ENCODE assay signal across 8 cellular contexts in genomic region chr19:10461047-10461949, GRCh38. TPM values are rescaled to one million over a fixed set of nuclear protein-coding genes. Genes with fewer than 3 reads are reported as not detected.
A peak's percentile ranks its signal among the peaks of the same experiment; 100 is the strongest.
DNase-seq lines count a peak whose midpoint lies in the region; ATAC-seq and TF ChIP-seq lines count a peak whose summit lies in the region.

No MANE protein-coding gene starts in this region.

- H3K9me3 Mint-ChIP-seq in activated T-helper 17 cell treated with anti-CD3 and anti-CD28 coated beads, Interleukin-2, amount 50 U/mL, for 72 hours: no peaks in the 10 kb centered on the region
- no peaks in the 10 kb centered on the region for H3K9me3 Mint-ChIP-seq in natural killer cell

- no peaks in the 10 kb centered on the region for H3K9me3 ChIP-seq in Peyer's patch

- ATAC-seq in GM18868 (IDR thresholded peaks at IDR 0.05; ENCODE audit: unreplicated experiment) (peak; percentile 63), HG03354 (IDR thresholded peaks at IDR 0.05; ENCODE audit: poor library complexity, severe bottlenecking, unreplicated experiment) (peak; percentile 92), natural killer cell (peak; percentile 91 to 95 (median 92))
- ATAC-seq in activated T-helper 17 cell treated with anti-CD3 and anti-CD28 coated beads, Interleukin-2, amount 50 U/mL, for 72 hours (replicated peaks): peak; percentile 98

- peaks cover 0 to 17% (median 0%) of the 10 kb centered on the region in 3 donors for H3K36me3 ChIP-seq in Peyer's patch

- no peaks in the 10 kb centered on the region for H3K36me3 Mint-ChIP-seq in activated T-helper 17 cell treated with anti-CD3 and anti-CD28 coated beads, Interleukin-2, amount 50 U/mL, for 72 hours (ENCODE audit: low read depth)
- no peaks in the 10 kb centered on the region for H3K36me3 Mint-ChIP-seq in natural killer cell

- intact Hi-C loops in natural killer cell (cut with micrococcal nuclease): no loop called here

- no peaks in the 10 kb centered on the region for H3K27me3 Mint-ChIP-seq in activated T-helper 17 cell treated with anti-CD3 and anti-CD28 coated beads, Interleukin-2, amount 50 U/mL, for 72 hours
- no peaks in the 10 kb centered on the region for H3K27me3 Mint-ChIP-seq in natural killer cell (ENCODE audit: low read depth in 2 of 2)

- H3K4me1 Mint-ChIP-seq in activated T-helper 17 cell treated with anti-CD3 and anti-CD28 coated beads, Interleukin-2, amount 50 U/mL, for 72 hours: no peaks in the 10 kb centered on the region
- H3K4me1 Mint-ChIP-seq in natural killer cell: no peaks in the 10 kb centered on the region

- H3K27me3 ChIP-seq in Peyer's patch: no peaks in the 10 kb centered on the region

- DNase-seq in Peyer's patch (peak; percentile 93 to 97 (median 96)), fibroblast of peridontal ligament (ENCODE audit: extremely low read depth) (peak; percentile 78), natural killer cell (peak; percentile 90)
- DNase-seq in stimulated activated CD8-positive, alpha-beta memory T cell treated with anti-CD3 and anti-CD28 coated beads, Interleukin-7, amount 100 ng/mL, for 48 hours (ENCODE audit: extremely low read depth in 1 of 2, low read depth in 1 of 2): peak; percentile 78 to 85

- TF ChIP-seq CTCF in 22Rv1 (IDR thresholded peaks at IDR 0.05) (no peak), Peyer's patch (IDR thresholded peaks at IDR 0.05) (no peak), natural killer cell (IDR thresholded peaks at IDR 0.05) (no peak)

- peaks cover 0 to 8% (median 6%) of the 10 kb centered on the region in 4 donors for H3K4me1 ChIP-seq in Peyer's patch

- peak overlapping the region; percentile 46 for H3K27ac ChIP-seq in 22Rv1
- H3K27ac ChIP-seq in Peyer's patch: no peak overlapping the region

- no peak for TF ChIP-seq POLR2A in Peyer's patch (IDR thresholded peaks at IDR 0.05)

- peak overlapping the region; percentile 37 for H3K4me3 Mint-ChIP-seq in activated T-helper 17 cell treated with anti-CD3 and anti-CD28 coated beads, Interleukin-2, amount 50 U/mL, for 72 hours
- peak overlapping the region; percentile 40 for H3K4me3 Mint-ChIP-seq in natural killer cell

- no peak overlapping the region for H3K27ac Mint-ChIP-seq in activated T-helper 17 cell treated with anti-CD3 and anti-CD28 coated beads, Interleukin-2, amount 50 U/mL, for 72 hours
- peak overlapping the region; percentile 58 to 78 for H3K27ac Mint-ChIP-seq in natural killer cell

- H3K4me3 ChIP-seq in Peyer's patch: peak overlapping the region; percentile 28 to 47 (median 41)

RNA-seq across cellular contexts. Expression of gene PDE4A, which starts 41.0 kb away (rescaled TPM):
- total RNA-seq in Peyer's patch (1 to 10 TPM; 3.3 to 7.2 (median 5.1) TPM), natural killer cell (10 to 100 TPM; 34.2 to 46.2 (median 44.9) TPM)
- 1 to 10 TPM; 9.0 to 9.1 TPM for total RNA-seq in activated T-helper 17 cell treated with anti-CD3 and anti-CD28 coated beads, Interleukin-2, amount 50 U/mL, for 72 hours

RNA-seq across cellular contexts. Expression of gene KEAP1, which starts 41.9 kb away (rescaled TPM):
- total RNA-seq in Peyer's patch (10 to 100 TPM; 44.2 to 53.6 (median 46.9) TPM), natural killer cell (10 to 100 TPM; 28.1 to 39.4 (median 34.6) TPM)
- 10 to 100 TPM; 71.5 to 99.6 TPM for total RNA-seq in activated T-helper 17 cell treated with anti-CD3 and anti-CD28 coated beads, Interleukin-2, amount 50 U/mL, for 72 hours

RNA-seq across cellular contexts. Expression of gene S1PR5, which starts 55.9 kb away (rescaled TPM):
- total RNA-seq in Peyer's patch (not detected), natural killer cell (100 to 1,000 TPM; 307 to 433 (median 368) TPM)
- total RNA-seq in activated T-helper 17 cell treated with anti-CD3 and anti-CD28 coated beads, Interleukin-2, amount 50 U/mL, for 72 hours: under 1 TPM in 1 of 2 donors, not detected in 1; 0.11 TPM

RNA-seq across cellular contexts. Expression of gene CDC37, which starts 58.0 kb away (rescaled TPM):
- total RNA-seq in Peyer's patch: 100 to 1,000 TPM; 118 to 443 (median 159) TPM
- total RNA-seq in activated T-helper 17 cell treated with anti-CD3 and anti-CD28 coated beads, Interleukin-2, amount 50 U/mL, for 72 hours: 100 to 1,000 TPM; 140 to 226 TPM
- total RNA-seq in natural killer cell: 100 to 1,000 TPM; 211 to 242 (median 223) TPM

Comparison
In these comparisons a context has a peak if more than half of its experiments do, and no peak if none do; other contexts are left out.
1. RNA of gene S1PR5, which starts 55.9 kb away (total RNA-seq): 307 to 433 TPM in natural killer cell; 0.11 TPM in activated T-helper 17 cell treated with anti-CD3 and anti-CD28 coated beads, Interleukin-2, amount 50 U/mL, for 72 hours and not detected in Peyer's patch; every median in the first group is over 100 times any median in the second.
2. Peak in every context shown above with its lines, with median percentiles within 50 percentile points of each other: ATAC-seq and DNase-seq.